10 cellular contexts compared by ENCODE assay signal in genomic region chr10:29895436-29895835, GRCh38.
DNase-seq lines count a peak whose midpoint lies in the region; ATAC-seq and TF ChIP-seq lines count a peak whose summit lies in the region.
"Had no signal": no experiment of that assay in that cellular context is flagged by ENCODE, and none has a peak within 500 bp of the region (broad histone marks: within the 10 kb centered on the region; RNA-seq: fewer than 3 reads in every experiment).

No MANE protein-coding gene starts in this region.

- no peak overlapping the region for H3K4me3 Mint-ChIP-seq in activated CD8-positive, alpha-beta memory T cell treated with anti-CD3 and anti-CD28 coated beads, Interleukin-2, amount 10 ng/mL, durations not matched to agents 7 days and 5 days
- H3K4me3 Mint-ChIP-seq in CD14-positive monocyte: no peak overlapping the region
- H3K4me3 Mint-ChIP-seq: activated T-helper 17 cell treated with anti-CD3 and anti-CD28 coated beads, Interleukin-2, amount 50 U/mL, for 72 hours had no signal

- no peak overlapping the region for H4K91ac ChIP-seq in IMR-90 (ENCODE audit: insufficient read depth, low read depth, low read length)

- no peaks in the 10 kb centered on the region for H3K9me3 Mint-ChIP-seq in activated CD8-positive, alpha-beta memory T cell treated with anti-CD3 and anti-CD28 coated beads, Interleukin-2, amount 10 ng/mL, durations not matched to agents 7 days and 5 days (ENCODE audit: low read depth)
- peaks cover 0 to 7% (median 2%) of the 10 kb centered on the region in 7 donors for H3K9me3 Mint-ChIP-seq in CD14-positive monocyte
- H3K9me3 Mint-ChIP-seq: activated T-helper 17 cell treated with anti-CD3 and anti-CD28 coated beads, Interleukin-2, amount 50 U/mL, for 72 hours had no signal

- H3K36me3 ChIP-seq in IMR-90 (ENCODE audit: control insufficient read depth, insufficient read depth, low read length) (no peaks in the 10 kb centered on the region), thyroid gland (no peaks in the 10 kb centered on the region)

- 0 out of 2 replicates have a peak overlapping the region, but pooled peaks have one; percentile 22 for H4K5ac ChIP-seq in IMR-90 (ENCODE audit: low read depth, low read length)

- in situ Hi-C loops in IMR-90 (cut with MboI; ENCODE audit: low sequenced_read_pairs): no loop called here

- H3K23ac ChIP-seq in IMR-90 (ENCODE audit: low read depth, low read length): no peak overlapping the region

- 0 out of 2 replicates have a peak overlapping the region, but pooled peaks have one; percentile 25 for H3K18ac ChIP-seq in IMR-90 (ENCODE audit: low read depth, low read length)

- ATAC-seq in IMR-90 (ENCODE audit: low read depth) (peak; percentile 98), GM19395 (IDR thresholded peaks at IDR 0.05; ENCODE audit: unreplicated experiment) (no peak)
- ATAC-seq in activated CD8-positive, alpha-beta memory T cell treated with anti-CD3 and anti-CD28 coated beads, Interleukin-2, amount 10 ng/mL, durations not matched to agents 7 days and 5 days: no peak
- ATAC-seq: activated T-helper 17 cell treated with anti-CD3 and anti-CD28 coated beads, Interleukin-2, amount 50 U/mL, for 72 hours had no signal

- H2BK20ac ChIP-seq in IMR-90 (ENCODE audit: low read depth, low read length): peak overlapping the region; percentile 21; the same call in 1 of the 2 replicates

- intact Hi-C loops in IMR-90 (cut with micrococcal nuclease): no loop called here
- intact Hi-C loops in lower leg skin (cut with DNase I; ENCODE audit: low total_unique reads): no loop called here
- intact Hi-C loops in thyroid gland (cut with DNase I): no loop called here
- intact Hi-C loops in CD14-positive monocyte (cut with micrococcal nuclease): no loop called here

- no peak overlapping the region; the same call in 1 of the 2 replicates for H3K27ac ChIP-seq in IMR-90 (ENCODE audit: insufficient read depth, low read length)
- peak overlapping the region in 2 of 3 donors; percentile 60 to 61 for H3K27ac ChIP-seq in thyroid gland
- H3K27ac ChIP-seq: SK-N-MC had no signal

- no peaks in the 10 kb centered on the region for H3K36me3 Mint-ChIP-seq in activated CD8-positive, alpha-beta memory T cell treated with anti-CD3 and anti-CD28 coated beads, Interleukin-2, amount 10 ng/mL, durations not matched to agents 7 days and 5 days
- no peaks in the 10 kb centered on the region for H3K36me3 Mint-ChIP-seq in CD14-positive monocyte

- no peak for TF ChIP-seq CTCF in IMR-90 (conservative IDR thresholded peaks at IDR 0.05; ENCODE audit: low read depth, low read length)
- TF ChIP-seq CTCF in lower leg skin (IDR thresholded peaks at IDR 0.05): no peak
- TF ChIP-seq CTCF in thyroid gland (IDR thresholded peaks at IDR 0.05): no peak
- no peak for TF ChIP-seq CTCF in CD14-positive monocyte (IDR thresholded peaks at IDR 0.05)

- TF ChIP-seq POLR2A in IMR-90 (IDR thresholded peaks at IDR 0.05; ENCODE audit: low read depth, low read length): no peak
- TF ChIP-seq POLR2A in lower leg skin (IDR thresholded peaks at IDR 0.05): no peak
- TF ChIP-seq POLR2A in thyroid gland (IDR thresholded peaks at IDR 0.05): no peak

- peaks cover 2% of the 10 kb centered on the region; the same call in 1 of the 2 replicates for H3K9me3 ChIP-seq in IMR-90 (ENCODE audit: control insufficient read depth, insufficient read depth, low read length)
- no peaks in the 10 kb centered on the region for H3K9me3 ChIP-seq in thyroid gland

- H3K56ac ChIP-seq in IMR-90 (ENCODE audit: extremely low read depth, insufficient read depth, low read length): no peak overlapping the region

- H3K27me3 ChIP-seq in IMR-90 (ENCODE audit: control insufficient read depth, insufficient read depth, low read length) (peaks cover 7% of the 10 kb centered on the region; the same call in 1 of the 2 replicates), thyroid gland (no peaks in the 10 kb centered on the region)

- H3K9me1 ChIP-seq in IMR-90 (ENCODE audit: insufficient read depth, low read length): peaks cover 2% of the 10 kb centered on the region; the same call in 1 of the 2 replicates

- CTCF ChIA-PET in IMR-90 (lab: Yijun Ruan, JAX): interaction anchor here (1.3 kb wide), 1 partner anchor 9 kb away, joined by 3 read pairs; no protein-coding TSS in a partner anchor
- CTCF ChIA-PET in activated CD8-positive, alpha-beta memory T cell treated with anti-CD3 and anti-CD28 coated beads, Interleukin-2, amount 10 ng/mL, durations not matched to agents 7 days and 5 days (lab: Charles Lee): no interaction called here

- peak overlapping the region; percentile 44 for H2BK5ac ChIP-seq in IMR-90 (ENCODE audit: low read depth, low read length, poor library complexity, severe bottlenecking)

- peak; percentile 96 for DNase-seq in IMR-90
- DNase-seq in epidermal melanocyte (ENCODE audit: insufficient read length, low spot score): peak; percentile 40
- peak; percentile 61 to 94 for DNase-seq in lower leg skin (ENCODE audit: low spot score in 2 of 2)
- DNase-seq in thyroid gland: peak; percentile 24 to 31
- DNase-seq in activated CD8-positive, alpha-beta memory T cell treated with anti-CD3 and anti-CD28 coated beads, Interleukin-2, amount 10 ng/mL, durations not matched to agents 7 days and 5 days: no peak
- no peak for DNase-seq in AML-193 (lab: John Stamatoyannopoulos, UW)
- DNase-seq in CD14-positive monocyte (ENCODE audit: low spot score): no peak

- H4K20me1 ChIP-seq in IMR-90 (ENCODE audit: insufficient read depth, low read length): no peaks in the 10 kb centered on the region

- no TSS peak for BruUV-seq in IMR-90 (replicated peaks; lab: Mats Ljungman, UMichigan)

- no peak; the same call in 1 of the 2 replicates for TF ChIP-seq RAD21 in IMR-90 (IDR thresholded peaks at IDR 0.05; ENCODE audit: low read length)

- no peak overlapping the region for H2AK9ac ChIP-seq in IMR-90 (replicated peaks; ENCODE audit: low read depth, low read length, poor library complexity)

- no peak overlapping the region for H2AFZ ChIP-seq in IMR-90 (replicated peaks; ENCODE audit: low read length, poor library complexity)

- H3K9ac ChIP-seq in IMR-90 (ENCODE audit: low read depth, low read length): no peak overlapping the region

- 0 out of 2 replicates have a peak overlapping the region, but pooled peaks have one; percentile 19 for H3K4ac ChIP-seq in IMR-90 (ENCODE audit: low read depth, low read length)

- no peak overlapping the region for H2AK5ac ChIP-seq in IMR-90 (ENCODE audit: low read depth, low read length)

- POLR2A ChIA-PET in IMR-90 (lab: Charles Lee; ENCODE audit: unreplicated experiment): interaction anchor here (0.7 kb wide), 1 partner anchor 160 kb away, joined by 3 read pairs; no protein-coding TSS in a partner anchor

- H2BK120ac ChIP-seq in IMR-90 (ENCODE audit: low read depth, low read length): peak overlapping the region; percentile 72

- H3K4me2 ChIP-seq in IMR-90 (ENCODE audit: low read depth, low read length): peak overlapping the region; percentile 15

- H3K4me1 Mint-ChIP-seq in activated CD8-positive, alpha-beta memory T cell treated with anti-CD3 and anti-CD28 coated beads, Interleukin-2, amount 10 ng/mL, durations not matched to agents 7 days and 5 days: no peaks in the 10 kb centered on the region
- no peaks in the 10 kb centered on the region for H3K4me1 Mint-ChIP-seq in CD14-positive monocyte
- H3K4me1 Mint-ChIP-seq: activated T-helper 17 cell treated with anti-CD3 and anti-CD28 coated beads, Interleukin-2, amount 50 U/mL, for 72 hours had no signal

- no peak overlapping the region; the same call in 1 of the 2 replicates for H3K14ac ChIP-seq in IMR-90 (replicated peaks; ENCODE audit: low read depth, low read length)

- peaks cover 24% of the 10 kb centered on the region for H3K27me3 Mint-ChIP-seq in activated CD8-positive, alpha-beta memory T cell treated with anti-CD3 and anti-CD28 coated beads, Interleukin-2, amount 10 ng/mL, durations not matched to agents 7 days and 5 days
- peaks cover 0 to 3% (median 0%) of the 10 kb centered on the region in 3 donors for H3K27me3 Mint-ChIP-seq in CD14-positive monocyte (ENCODE audit: low read depth in 3 of 3)

- WGBS in IMR-90 (ENCODE audit: extremely low coverage in 2 of 2, insufficient read length in 1 of 2), 2 experiments: no CpG with 5 or more reads among the region's 6 CpGs
- WGBS in lower leg skin, 2 donors: 28 to 45% methylated on average over 6 of the region's 6 CpGs
- WGBS in thyroid gland, 2 donors: 65 to 70% methylated on average over 6 of the region's 6 CpGs

- dilution Hi-C loops in IMR-90 (cut with HindIII; ENCODE audit: low sequenced_read_pairs, unreplicated experiment): no loop called here

- peaks cover 4% of the 10 kb centered on the region; the same call in 1 of the 2 replicates for H3K4me1 ChIP-seq in IMR-90 (ENCODE audit: control insufficient read depth, insufficient read depth, low read length)
- peaks cover 0 to 10% of the 10 kb centered on the region in 2 donors for H3K4me1 ChIP-seq in thyroid gland

- no peak overlapping the region for H3K27ac Mint-ChIP-seq in activated CD8-positive, alpha-beta memory T cell treated with anti-CD3 and anti-CD28 coated beads, Interleukin-2, amount 10 ng/mL, durations not matched to agents 7 days and 5 days
- H3K27ac Mint-ChIP-seq in CD14-positive monocyte: no peak overlapping the region
- H3K27ac Mint-ChIP-seq: activated T-helper 17 cell treated with anti-CD3 and anti-CD28 coated beads, Interleukin-2, amount 50 U/mL, for 72 hours had no signal

- H3K4me3 ChIP-seq in IMR-90 (ENCODE audit: insufficient read depth, low read depth, low read length) (no peak overlapping the region), lower leg skin (ENCODE audit: low read depth, poor library complexity, severe bottlenecking) (no peak overlapping the region), thyroid gland (replicated peaks in 1 of 3) (no peak overlapping the region)
- H3K4me3 ChIP-seq: SK-N-MC had no signal

- H2BK15ac ChIP-seq in IMR-90 (ENCODE audit: low read depth, low read length): no peak overlapping the region

- peak overlapping the region in 1 of 2 experiments; percentile 45; a peak in 1 of 4 replicates for H4K8ac ChIP-seq in IMR-90 (ENCODE audit: low read depth in 2 of 2, low read length in 2 of 2)

- no peaks in the 10 kb centered on the region for H3K79me1 ChIP-seq in IMR-90 (ENCODE audit: low read depth in 1 of 2, low read length in 2 of 2)

TF ChIP-seq in IMR-90, 13 proteins besides CTCF, POLR2A, EP300 and RAD21 (continues in another document):
- TF ChIP-seq MXI1 (IDR thresholded peaks at IDR 0.05; ENCODE audit: borderline replicate concordance, low read depth, low read length) (no peak), SMC3 (IDR thresholded peaks at IDR 0.05; ENCODE audit: low read depth, low read length) (no peak), BHLHE40 (IDR thresholded peaks at IDR 0.05; ENCODE audit: low read depth, low read length) (0 out of 2 replicates have a peak, but pooled peaks have one; percentile 22), FOS (IDR thresholded peaks at IDR 0.05; ENCODE audit: low read depth, low read length) (peak; percentile 88), MAZ (IDR thresholded peaks at IDR 0.05; ENCODE audit: borderline replicate concordance, low read depth, low read length) (peak; percentile 70)

Comparison
In these comparisons a context has a peak if more than half of its experiments do, and no peak if none do; other contexts are left out.
1. DNase-seq: peak in IMR-90 (single experiment), epidermal melanocyte (single experiment), lower leg skin (2 of 2) and thyroid gland (2 of 2); none in activated CD8-positive, alpha-beta memory T cell treated with anti-CD3 and anti-CD28 coated beads, Interleukin-2, amount 10 ng/mL, durations not matched to agents 7 days and 5 days (single experiment), AML-193 (0 of 2) and CD14-positive monocyte (single experiment).